8 cellular contexts compared by ENCODE assay signal in genomic region chr1:6475381-6476133, GRCh38. TPM values are rescaled to one million over a fixed set of nuclear protein-coding genes. Genes with fewer than 3 reads are reported as not detected.
A peak's percentile ranks its signal among the peaks of the same experiment; 100 is the strongest.
DNase-seq lines count a peak whose midpoint lies in the region; ATAC-seq and TF ChIP-seq lines count a peak whose summit lies in the region.

No MANE protein-coding gene starts in this region.

- TF ChIP-seq CTCF in HL-60 (IDR thresholded peaks at IDR 0.05; ENCODE audit: insufficient read depth, low read length) (peak; percentile 84), astrocyte of the cerebellum (IDR thresholded peaks at IDR 0.05; ENCODE audit: low read depth, low read length, missing control alignments) (peak; percentile 92)

- no peaks in the 10 kb centered on the region for H3K27me3 ChIP-seq in HL-60 (ENCODE audit: insufficient read depth, poor library complexity, severe bottlenecking)

- H3K27ac ChIP-seq in HL-60 (replicated peaks), result no peak overlapping the region

- no peak overlapping the region for H3K4me3 ChIP-seq in HL-60 (replicated peaks; ENCODE audit: insufficient read depth, low read length)
- no peak overlapping the region for H3K4me3 ChIP-seq in astrocyte of the cerebellum (ENCODE audit: low read depth, low read length)

- ATAC-seq in HG03571 (IDR thresholded peaks at IDR 0.05; ENCODE audit: unreplicated experiment), result no peak

- DNase-seq in G401 (ENCODE audit: low spot score) (peak; percentile 69), HL-60 (ENCODE audit: low read depth in 1 of 2, low spot score in 1 of 2) (peak in 1 of 2 experiments; percentile 25), T1000 (lab: John Stamatoyannopoulos, UW) (peak; percentile 11), astrocyte of the cerebellum (ENCODE audit: low read depth) (no peak), iPS-NIHi11 (ENCODE audit: low spot score) (peak; percentile 89), putamen (ENCODE audit: low spot score) (no peak)
- peak; percentile 73 to 81 for DNase-seq in stimulated activated CD4-positive, alpha-beta T cell treated with anti-CD3 and anti-CD28 coated beads, Interleukin-1b, Interleukin-23, amount 100 ng/mL, for 4 hours (ENCODE audit: low read depth in 2 of 2)

- in situ Hi-C loops in G401 (cut with HindIII; ENCODE audit: low sequenced_read_pairs) (no loop called here), astrocyte of the cerebellum (cut with HindIII; ENCODE audit: low sequenced_read_pairs) (no loop called here)

RNA-seq across cellular contexts. Expression of gene TNFRSF25, which starts 9.6 kb away (rescaled TPM):
- 4.9 and 6.1 TPM in 2 replicates for total RNA-seq in G401 (2014; rRNA removed; shearing (Covaris generic))

RNA-seq across cellular contexts. Expression of gene PLEKHG5, which starts 15.9 kb away (rescaled TPM):
- 8.2 and 8.6 TPM in 2 replicates for total RNA-seq in G401 (2014; rRNA removed; shearing (Covaris generic))

RNA-seq across cellular contexts. Expression of gene ESPN, which starts 51.0 kb away (rescaled TPM):
- total RNA-seq in G401 (2014; rRNA removed; shearing (Covaris generic)), result 0.07 TPM in 1 of 2 replicates, not detected in the other

RNA-seq across cellular contexts. Expression of gene HES2, which starts 55.8 kb away (rescaled TPM):
- total RNA-seq in G401 (2014; rRNA removed; shearing (Covaris generic)), result 1.6 and 3.1 TPM in 2 replicates

Comparison
In these comparisons a context has a peak if more than half of its experiments do, and no peak if none do; other contexts are left out.
1. DNase-seq: peak in G401 (single experiment), T1000 (single experiment), iPS-NIHi11 (single experiment) and stimulated activated CD4-positive, alpha-beta T cell treated with anti-CD3 and anti-CD28 coated beads, Interleukin-1b, Interleukin-23, amount 100 ng/mL, for 4 hours (2 of 2); none in astrocyte of the cerebellum (single experiment) and putamen (single experiment).